8 cellular contexts compared by ENCODE assay signal in genomic region chr5:116573279-116573616, GRCh38. TPM values are rescaled to one million over a fixed set of nuclear protein-coding genes. Genes with fewer than 3 reads are reported as not detected.
DNase-seq lines count a peak whose midpoint lies in the region; ATAC-seq and TF ChIP-seq lines count a peak whose summit lies in the region.

No MANE protein-coding gene starts in this region.

- no peak for TF ChIP-seq CTCF in cardiac muscle cell (IDR thresholded peaks at IDR 0.05; ENCODE audit: low read depth, low read length)

- ATAC-seq in Right ventricle myocardium inferior: no peak
- ATAC-seq in activated naive CD8-positive, alpha-beta T cell treated with anti-CD3 and anti-CD28 coated beads, Interleukin-2, amount 50 U/mL, for 24 hours: no peak
- no peak for ATAC-seq in GM21367 (IDR thresholded peaks at IDR 0.05; ENCODE audit: unreplicated experiment)
- no peak for ATAC-seq in GM21619 (IDR thresholded peaks at IDR 0.05; ENCODE audit: unreplicated experiment)
- ATAC-seq in GM21526 (IDR thresholded peaks at IDR 0.05; ENCODE audit: low FRiP score, unreplicated experiment): no peak

- peaks cover 29% of the 10 kb centered on the region for H3K4me1 Mint-ChIP-seq in activated naive CD8-positive, alpha-beta T cell treated with anti-CD3 and anti-CD28 coated beads, Interleukin-2, amount 50 U/mL, for 24 hours

- intact Hi-C loops in Right ventricle myocardium inferior (cut with DNase I): loop anchor here (10.0 kb wide), 4 partner anchors 162 to 438 kb away; no protein-coding TSS in a partner anchor

- peak overlapping the region; percentile 43 for H3K4me3 Mint-ChIP-seq in activated naive CD8-positive, alpha-beta T cell treated with anti-CD3 and anti-CD28 coated beads, Interleukin-2, amount 50 U/mL, for 24 hours

- H3K4me1 ChIP-seq in cardiac muscle cell (ENCODE audit: low read depth) (no peaks in the 10 kb centered on the region), skeletal muscle tissue (ENCODE audit: control insufficient read depth in 3 of 3, insufficient read depth in 3 of 3, low read length in 3 of 3) (peaks cover 31 to 40% (median 33%) of the 10 kb centered on the region in 3 donors)

- H3K36me3 ChIP-seq in cardiac muscle cell (no peaks in the 10 kb centered on the region), skeletal muscle tissue (ENCODE audit: control insufficient read depth in 3 of 3, insufficient read depth in 3 of 3, low read length in 3 of 3) (no peaks in the 10 kb centered on the region)

- no peaks in the 10 kb centered on the region for H3K36me3 Mint-ChIP-seq in activated naive CD8-positive, alpha-beta T cell treated with anti-CD3 and anti-CD28 coated beads, Interleukin-2, amount 50 U/mL, for 24 hours (ENCODE audit: low read depth)

- H3K4me3 ChIP-seq in cardiac muscle cell (peak overlapping the region; percentile 74), iPS-18c (ENCODE audit: insufficient read depth, low read depth, low read length) (peak overlapping the region; percentile 92), skeletal muscle tissue (ENCODE audit: low read length in 3 of 3) (peak overlapping the region; percentile 81 to 86 (median 84))

- DNase-seq in cardiac muscle cell (ENCODE audit: low read depth in 1 of 2, low spot score in 1 of 2): peak in 1 of 2 donors; percentile 62
- DNase-seq in Right ventricle myocardium inferior (ENCODE audit: missing footprints): no peak
- DNase-seq in activated naive CD8-positive, alpha-beta T cell treated with anti-CD3 and anti-CD28 coated beads, Interleukin-2, amount 50 U/mL, for 24 hours: no peak

- H3K27me3 Mint-ChIP-seq in activated naive CD8-positive, alpha-beta T cell treated with anti-CD3 and anti-CD28 coated beads, Interleukin-2, amount 50 U/mL, for 24 hours: peaks cover 70% of the 10 kb centered on the region

- H3K9ac ChIP-seq in skeletal muscle tissue (ENCODE audit: low read depth in 1 of 3, low read length in 3 of 3): peak overlapping the region; percentile 74 to 82 (median 76)

- no peak overlapping the region for H3K27ac ChIP-seq in cardiac muscle cell
- peak overlapping the region; percentile 75 for H3K27ac ChIP-seq in skeletal muscle tissue (ENCODE audit: low read depth, low read length)

- no peaks in the 10 kb centered on the region for H3K9me3 Mint-ChIP-seq in activated naive CD8-positive, alpha-beta T cell treated with anti-CD3 and anti-CD28 coated beads, Interleukin-2, amount 50 U/mL, for 24 hours

- H3K27me3 ChIP-seq in cardiac muscle cell: no peaks in the 10 kb centered on the region
- H3K27me3 ChIP-seq in skeletal muscle tissue (ENCODE audit: control insufficient read depth in 3 of 3, insufficient read depth in 3 of 3, low read length in 3 of 3): peaks cover 10 to 67% (median 31%) of the 10 kb centered on the region in 3 donors

- H3K9me3 ChIP-seq in cardiac muscle cell (ENCODE audit: low read depth) (no peaks in the 10 kb centered on the region), iPS-18c (ENCODE audit: control insufficient read depth, insufficient read depth, low read length) (no peaks in the 10 kb centered on the region), skeletal muscle tissue (ENCODE audit: control insufficient read depth in 3 of 3, low read length in 3 of 3) (no peaks in the 10 kb centered on the region)

- no peak overlapping the region for H3K27ac Mint-ChIP-seq in activated naive CD8-positive, alpha-beta T cell treated with anti-CD3 and anti-CD28 coated beads, Interleukin-2, amount 50 U/mL, for 24 hours

RNA-seq across cellular contexts. Expression of gene SEMA6A, which starts 1.4 kb away (rescaled TPM):
- total RNA-seq in cardiac muscle cell (20.3 and 27.6 TPM in 2 replicates), Right ventricle myocardium inferior (7.8 TPM), skeletal muscle tissue (43.8 TPM)
- 13.2 and 13.7 TPM in 2 replicates for polyA plus RNA-seq in cardiac muscle cell
